In genomic region chr3:69121513-69121912, GRCh38 we compare ENCODE assay signal across 22 cellular contexts. TPM values are rescaled to one million over a fixed set of nuclear protein-coding genes. Genes with fewer than 3 reads are reported as not detected.
DNase-seq lines count a peak whose midpoint lies in the region; ATAC-seq, FAIRE-seq and TF ChIP-seq lines count a peak whose summit lies in the region.
"Had no signal": no experiment of that assay in that cellular context is flagged by ENCODE, and none has a peak within 500 bp of the region (broad histone marks: within the 10 kb centered on the region; RNA-seq: fewer than 3 reads in every experiment).

No MANE protein-coding gene starts in this region.

- TF ChIP-seq EP300 in gastroesophageal sphincter (IDR thresholded peaks at IDR 0.05) = no peak

- H3K27me3 ChIP-seq in Karpas-422 (ENCODE audit: low read length) = no peaks in the 10 kb centered on the region
- H3K27me3 ChIP-seq in gastroesophageal sphincter = no peaks in the 10 kb centered on the region
- H3K27me3 ChIP-seq in stomach smooth muscle (ENCODE audit: control insufficient read depth in 1 of 2, insufficient read depth in 2 of 2, low read length in 2 of 2) = no peaks in the 10 kb centered on the region
- H3K27me3 ChIP-seq: esophagus squamous epithelium had no signal

- H3K9me3 ChIP-seq in Karpas-422 (ENCODE audit: low read length) (no peaks in the 10 kb centered on the region), gastroesophageal sphincter (no peaks in the 10 kb centered on the region), stomach smooth muscle (ENCODE audit: control insufficient read depth in 2 of 2, low read length in 2 of 2) (no peaks in the 10 kb centered on the region)
- H3K9me3 ChIP-seq: esophagus squamous epithelium had no signal

- H3K9me2 ChIP-seq in Karpas-422 (replicated peaks; ENCODE audit: insufficient read depth, low read length) = no peaks in the 10 kb centered on the region

- no peak overlapping the region for H3K9ac ChIP-seq in Karpas-422 (ENCODE audit: low read length)
- H3K9ac ChIP-seq in stomach smooth muscle (ENCODE audit: low read length in 2 of 2) = peak overlapping the region in 1 of 2 donors; percentile 10

- H3K4me1 Mint-ChIP-seq in nephron progenitor cell = peaks cover 36% of the 10 kb centered on the region

- no peak overlapping the region for H3K4me3 ChIP-seq in Karpas-422 (ENCODE audit: low read length)
- H3K4me3 ChIP-seq in gastroesophageal sphincter = peak overlapping the region; percentile 18 to 36
- peak overlapping the region; percentile 34 to 66 for H3K4me3 ChIP-seq in stomach smooth muscle (ENCODE audit: low read length in 2 of 2)
- H3K4me3 ChIP-seq: esophagus squamous epithelium, SK-N-MC had no signal

- no peaks in the 10 kb centered on the region for H3K36me3 ChIP-seq in Karpas-422 (ENCODE audit: insufficient read depth, low read length)
- no peaks in the 10 kb centered on the region for H3K36me3 ChIP-seq in gastroesophageal sphincter
- H3K36me3 ChIP-seq in stomach smooth muscle (ENCODE audit: control insufficient read depth in 2 of 2, insufficient read depth in 2 of 2, low read length in 2 of 2) = no peaks in the 10 kb centered on the region
- H3K36me3 ChIP-seq: esophagus squamous epithelium had no signal

- FAIRE-seq in RCC 7860 (lab: Jason Lieb, UNC) = no peak
- FAIRE-seq: bronchial epithelial cell had no signal

- H3K4me2 ChIP-seq in Karpas-422 (ENCODE audit: low read depth, low read length, poor library complexity, severe bottlenecking) = peak overlapping the region; percentile 19

- 37 to 58% methylated on average over 6 of the region's 6 CpGs for WGBS in gastroesophageal sphincter (ENCODE audit: low coverage in 1 of 2), 2 donors

- no peaks in the 10 kb centered on the region for H3K36me3 Mint-ChIP-seq in nephron progenitor cell (ENCODE audit: low read depth)
- H3K36me3 Mint-ChIP-seq: activated CD8-positive, alpha-beta memory T cell treated with anti-CD3 and anti-CD28 coated beads, Interleukin-2, amount 10 ng/mL, durations not matched to agents 7 days and 5 days; CD14-positive monocyte had no signal

- 0 out of 2 replicates have a peak overlapping the region, but pooled peaks have one; percentile 43 for H2AFZ ChIP-seq in Karpas-422 (ENCODE audit: low read length)

- H3K27ac Mint-ChIP-seq in nephron progenitor cell = peak overlapping the region; percentile 73
- H3K27ac Mint-ChIP-seq: activated CD4-positive, alpha-beta T cell treated with anti-CD3 and anti-CD28 coated beads, Interleukin-2, amount 10 ng/mL, durations not matched to agents 7 days and 5 days; activated T-helper 1 cell treated with anti-CD3 and anti-CD28 coated beads, Interleukin-12 subunit alpha, Interleukin-12 subunit beta, Interleukin-2, Interleukin-4 antibody, amounts not matched to agents 30 ng/mL and 10 ng/mL and 1 ng/mL, durations not matched to agents 14 hours and 24 hours and 36 hours; T-helper 2 cell treated with Interferon-gamma antibody and Interleukin-4, amounts not matched to agents 5 μg/mL and 100 μg/mL, for 36 hours had no signal

- DNase-seq in Karpas-422 (no peak), nephron progenitor cell (no peak), C1 segment of cervical spinal cord (lab: John Stamatoyannopoulos, UW) (no peak), RCC 7860 (ENCODE audit: low spot score) (no peak), NCI-H2171 treated with DMSO at 0.1 percent for 48 hours (lab: John Stamatoyannopoulos, UW) (no peak)
- DNase-seq in stimulated activated CD4-positive, alpha-beta T cell treated with anti-CD3 and anti-CD28 coated beads, Interleukin-4, amount 100 ng/mL, for 1 hour = no peak
- DNase-seq: GOT3 had no signal

- no peak overlapping the region for H3K27ac ChIP-seq in Karpas-422 (ENCODE audit: low read length)
- peak overlapping the region; percentile 5 to 65 (median 48) for H3K27ac ChIP-seq in gastroesophageal sphincter
- H3K27ac ChIP-seq in stomach smooth muscle (ENCODE audit: low read length) = no peak overlapping the region
- H3K27ac ChIP-seq: coronary artery, SK-N-MC, VCaP had no signal

- H3K4me1 ChIP-seq in Karpas-422 (ENCODE audit: low read length) = peaks cover 3% of the 10 kb centered on the region
- peaks cover 0 to 17% (median 0%) of the 10 kb centered on the region in 3 donors for H3K4me1 ChIP-seq in gastroesophageal sphincter
- peaks cover 6% of the 10 kb centered on the region for H3K4me1 ChIP-seq in stomach smooth muscle (ENCODE audit: control insufficient read depth, insufficient read depth, low read length)

- TF ChIP-seq POLR2A in gastroesophageal sphincter (IDR thresholded peaks at IDR 0.05) = no peak

- TF ChIP-seq CTCF in gastroesophageal sphincter (IDR thresholded peaks at IDR 0.05) = no peak
- TF ChIP-seq CTCF in nephron progenitor cell (IDR thresholded peaks at IDR 0.05) = no peak

- no peaks in the 10 kb centered on the region for H3K79me2 ChIP-seq in Karpas-422 (ENCODE audit: low read length)

- H3K27me3 Mint-ChIP-seq in nephron progenitor cell (ENCODE audit: low read depth, poor library complexity) = peaks cover 11% of the 10 kb centered on the region
- H3K27me3 Mint-ChIP-seq: activated CD4-positive, alpha-beta T cell treated with anti-CD3 and anti-CD28 coated beads, Interleukin-2, amount 10 ng/mL, durations not matched to agents 7 days and 5 days had no signal

- H3K9me3 Mint-ChIP-seq in nephron progenitor cell = no peaks in the 10 kb centered on the region
- H3K9me3 Mint-ChIP-seq: activated CD4-positive, alpha-beta T cell treated with anti-CD3 and anti-CD28 coated beads, Interleukin-2, amount 10 ng/mL, durations not matched to agents 7 days and 5 days; activated T-helper 1 cell treated with anti-CD3 and anti-CD28 coated beads, Interleukin-12 subunit alpha, Interleukin-12 subunit beta, Interleukin-2, Interleukin-4 antibody, amounts not matched to agents 30 ng/mL and 10 ng/mL and 1 ng/mL, durations not matched to agents 14 hours and 24 hours and 36 hours; CD14-positive monocyte; T-helper 2 cell treated with Interferon-gamma antibody and Interleukin-4, amounts not matched to agents 5 μg/mL and 100 μg/mL, for 36 hours had no signal

- peak overlapping the region; percentile 50 for H3K4me3 Mint-ChIP-seq in nephron progenitor cell
- H3K4me3 Mint-ChIP-seq: activated CD4-positive, alpha-beta T cell treated with anti-CD3 and anti-CD28 coated beads, Interleukin-2, amount 10 ng/mL, durations not matched to agents 7 days and 5 days; activated CD8-positive, alpha-beta memory T cell treated with anti-CD3 and anti-CD28 coated beads, Interleukin-2, amount 10 ng/mL, durations not matched to agents 7 days and 5 days; activated T-helper 1 cell treated with anti-CD3 and anti-CD28 coated beads, Interleukin-12 subunit alpha, Interleukin-12 subunit beta, Interleukin-2, Interleukin-4 antibody, amounts not matched to agents 30 ng/mL and 10 ng/mL and 1 ng/mL, durations not matched to agents 14 hours and 24 hours and 36 hours; T-helper 2 cell treated with Interferon-gamma antibody and Interleukin-4, amounts not matched to agents 5 μg/mL and 100 μg/mL, for 36 hours had no signal

- ATAC-seq in gastroesophageal sphincter = no peak

- no peaks in the 10 kb centered on the region for H4K20me1 ChIP-seq in Karpas-422 (ENCODE audit: insufficient read depth, low read depth, low read length)

RNA-seq across cellular contexts. Expression of gene LMOD3, which starts 0.9 kb away (rescaled TPM):
- total RNA-seq in Karpas-422 (2014; rRNA removed; shearing (Covaris generic); ENCODE audit: low replicate concordance) = not detected in 2 replicates
- total RNA-seq in gastroesophageal sphincter = 1 to 10 TPM in 3 of 4 donors, under 1 TPM in 1; 0.99 to 4.0 (median 2.6) TPM
- total RNA-seq: activated CD4-positive, alpha-beta T cell treated with anti-CD3 and anti-CD28 coated beads, Interleukin-2, amount 10 ng/mL, durations not matched to agents 7 days and 5 days; activated CD8-positive, alpha-beta memory T cell treated with anti-CD3 and anti-CD28 coated beads, Interleukin-2, amount 10 ng/mL, durations not matched to agents 7 days and 5 days; activated T-helper 1 cell treated with anti-CD3 and anti-CD28 coated beads, Interleukin-12 subunit alpha, Interleukin-12 subunit beta, Interleukin-2, Interleukin-4 antibody, amounts not matched to agents 30 ng/mL and 10 ng/mL and 1 ng/mL, durations not matched to agents 14 hours and 24 hours and 36 hours; bronchial epithelial cell; Calu3; lung microvascular endothelial cell; RPMI7951 had no signal

RNA-seq across cellular contexts. Expression of gene ARL6IP5, which starts 36.8 kb away (rescaled TPM):
- total RNA-seq in Karpas-422 (2014; rRNA removed; shearing (Covaris generic); ENCODE audit: low replicate concordance) = 16.6 and 40.7 TPM in 2 replicates
- 100 to 1,000 TPM; 153 to 184 (median 170) TPM for total RNA-seq in gastroesophageal sphincter

RNA-seq across cellular contexts. Expression of gene UBA3, which starts 41.3 kb away (rescaled TPM):
- 58.8 and 83.2 TPM in 2 replicates for total RNA-seq in Karpas-422 (2014; rRNA removed; shearing (Covaris generic); ENCODE audit: low replicate concordance)
- 10 to 100 TPM; 49.8 to 67.6 (median 54.7) TPM for total RNA-seq in gastroesophageal sphincter

Comparison
In these comparisons a context has a peak if more than half of its experiments do, and no peak if none do; other contexts are left out.
1. H3K27ac ChIP-seq: peak in gastroesophageal sphincter (4 of 4); none in Karpas-422 (single experiment) and stomach smooth muscle (single experiment).